ENCODE assay signal across 16 cellular contexts in genomic region chr16:14369734-14370598, GRCh38.
DNase-seq lines count a peak whose midpoint lies in the region; ATAC-seq and TF ChIP-seq lines count a peak whose summit lies in the region.
"Had no signal": no experiment of that assay in that cellular context is flagged by ENCODE, and none has a peak within 500 bp of the region (broad histone marks: within the 10 kb centered on the region; RNA-seq: fewer than 3 reads in every experiment).

No MANE protein-coding gene starts in this region.

- no peaks in the 10 kb centered on the region for H3K27me3 ChIP-seq in gastrocnemius medialis

- TF ChIP-seq POLR2A in gastrocnemius medialis (IDR thresholded peaks at IDR 0.05): peak in 1 of 2 donors; percentile 15

- ATAC-seq in left cardiac atrium (peak; percentile 84), gastrocnemius medialis (peak; percentile 74 to 87), GM21526 (IDR thresholded peaks at IDR 0.05; ENCODE audit: low FRiP score, unreplicated experiment) (no peak)

- H3K36me3 ChIP-seq in gastrocnemius medialis: no peaks in the 10 kb centered on the region

- intact Hi-C loops in left cardiac atrium (cut with DNase I) (no loop called here), gastrocnemius medialis (cut with DNase I; ENCODE audit: low total_unique reads) (no loop called here)

- in situ Hi-C loops in T47D (cut with HindIII; ENCODE audit: low pct_unique_long_range_greater_than_20kb, low sequenced_read_pairs) (no loop called here), gastrocnemius medialis (cut with MboI; ENCODE audit: low sequenced_read_pairs in 4 of 4) (no loop called here)

- H3K4me1 ChIP-seq in gastrocnemius medialis: peaks cover 3 to 7% of the 10 kb centered on the region in 2 donors

- H3K9me3 ChIP-seq in gastrocnemius medialis: no peaks in the 10 kb centered on the region

- H3K4me3 ChIP-seq in gastrocnemius medialis: no peak overlapping the region

- H3K27ac ChIP-seq in gastrocnemius medialis: peak overlapping the region; percentile 71 to 84 (median 80)
- H3K27ac ChIP-seq: epithelial cell of prostate, HL-60 had no signal

- TF ChIP-seq CTCF in gastrocnemius medialis (IDR thresholded peaks at IDR 0.05 in 4 of 5, conservative IDR thresholded peaks at IDR 0.05 in 1 of 5): no peak

- DNase-seq in GM03348 (ENCODE audit: low spot score) (peak; percentile 60), T47D (ENCODE audit: low read depth in 1 of 2, low spot score in 1 of 2) (peak; percentile 47 to 97), left cardiac atrium (peak; percentile 74), gastrocnemius medialis (peak; percentile 35 to 76), NCI-H82 treated with DMSO at 0.1 percent for 48 hours (lab: John Stamatoyannopoulos, UW; ENCODE audit: unreplicated experiment) (no peak), mucosa of gallbladder (ENCODE audit: low spot score) (no peak)
- DNase-seq in activated CD4-positive, alpha-beta T cell treated with anti-CD3 and anti-CD28 coated beads for 4 hours: no peak
- DNase-seq: activated CD4-positive, CD25-positive, alpha-beta regulatory T cell; activated naive CD8-positive, alpha-beta T cell treated with anti-CD3 and anti-CD28 coated beads for 36 hours; C1 segment of cervical spinal cord; H9; NCI-H2107; NK-92 treated with Interleukin-12 subunit alpha and Interleukin-12 subunit beta, amount 100 ng/mL, for 24 hours had no signal

Comparison
In these comparisons a context has a peak if more than half of its experiments do, and no peak if none do; other contexts are left out.
1. DNase-seq: peak in GM03348 (single experiment), T47D (2 of 2), left cardiac atrium (single experiment) and gastrocnemius medialis (2 of 2); none in NCI-H82 treated with DMSO at 0.1 percent for 48 hours (single experiment), activated CD4-positive, alpha-beta T cell treated with anti-CD3 and anti-CD28 coated beads for 4 hours (0 of 2) and mucosa of gallbladder (single experiment).